ENCODE assay signal across 9 cellular contexts in genomic region chr1:224433041-224433670, GRCh38. TPM values are rescaled to one million over a fixed set of nuclear protein-coding genes. Genes with fewer than 3 reads are reported as not detected.
A peak's percentile ranks its signal among the peaks of the same experiment; 100 is the strongest.
DNase-seq lines count a peak whose midpoint lies in the region; ATAC-seq, FAIRE-seq and TF ChIP-seq lines count a peak whose summit lies in the region.
"Had no signal": no experiment of that assay in that cellular context is flagged by ENCODE, and none has a peak within 500 bp of the region (broad histone marks: within the 10 kb centered on the region; RNA-seq: fewer than 3 reads in every experiment).

No MANE protein-coding gene starts in this region.

- in situ Hi-C loops in HepG2 (cut with HindIII; ENCODE audit: extremely low pct_ligation_motif_present, low pct_unique_long_range_greater_than_20kb): no loop called here

- H3F3A ChIP-seq in SK-N-SH (replicated peaks; ENCODE audit: insufficient read depth): peaks cover 46% of the 10 kb centered on the region

- H3K9ac ChIP-seq in SK-N-SH (peak overlapping the region; percentile 81; the same call in 1 of the 2 replicates), HepG2 (ENCODE audit: insufficient read depth, low read depth, low read length) (peak overlapping the region; percentile 64)

- TF ChIP-seq RAD21 in SK-N-SH (IDR thresholded peaks at IDR 0.05; ENCODE audit: low read length) (no peak), HepG2 (CRISPR knock-in tag; IDR thresholded peaks at IDR 0.05) (no peak)

- H2AFZ ChIP-seq in SK-N-SH (ENCODE audit: low read depth): no peak overlapping the region
- no peak overlapping the region for H2AFZ ChIP-seq in HepG2 (ENCODE audit: low read length)

- TF ChIP-seq CTCF in SK-N-SH (IDR thresholded peaks at IDR 0.05): no peak
- no peak for TF ChIP-seq CTCF in HepG2 (CRISPR knock-in tag; IDR thresholded peaks at IDR 0.05)
- no peak for TF ChIP-seq CTCF in stomach (IDR thresholded peaks at IDR 0.05)

- peak; percentile 33 for DNase-seq in activated naive CD4-positive, alpha-beta T cell treated with Interleukin-2 at 50 U/mL for 16 hours
- no peak for DNase-seq in activated naive CD4-positive, alpha-beta T cell (lab: John Stamatoyannopoulos, UW)
- DNase-seq in SK-N-SH: peak; percentile 53
- DNase-seq in cerebellum (ENCODE audit: low spot score): peak; percentile 10
- DNase-seq in HepG2 (ENCODE audit: low spot score): no peak
- no peak for DNase-seq in stomach
- no peak for DNase-seq in OCI-M2 (lab: John Stamatoyannopoulos, UW; ENCODE audit: unreplicated experiment)
- no peak for DNase-seq in UCSD-AML1 (lab: John Stamatoyannopoulos, UW; ENCODE audit: unreplicated experiment)

- BruUV-seq in HepG2 (replicated peaks; lab: Mats Ljungman, UMichigan): no TSS peak

- H3K27me3 ChIP-seq in SK-N-SH (ENCODE audit: insufficient read depth) (no peaks in the 10 kb centered on the region), HepG2 (ENCODE audit: control insufficient read depth in 1 of 2, insufficient read depth in 2 of 2, low read length in 2 of 2) (no peaks in the 10 kb centered on the region; a peak in 1 of 5 replicates), stomach (no peaks in the 10 kb centered on the region)

- H3K4me1 ChIP-seq in SK-N-SH (ENCODE audit: control insufficient read depth in 1 of 2, insufficient read depth in 2 of 2, low read depth in 1 of 2, low read length in 1 of 2): peaks cover 20 to 48% of the 10 kb centered on the region in 2 experiments; a peak in 3 of 4 replicates
- H3K4me1 ChIP-seq in HepG2 (ENCODE audit: insufficient read depth, low read length): peaks cover 52% of the 10 kb centered on the region
- H3K4me1 ChIP-seq in stomach: peaks cover 35 to 72% (median 53%) of the 10 kb centered on the region in 4 donors

- peaks cover 31 to 38% of the 10 kb centered on the region in 2 experiments for H3K36me3 ChIP-seq in SK-N-SH (replicated peaks in 1 of 2; ENCODE audit: control insufficient read depth in 1 of 2, insufficient read depth in 2 of 2, low read length in 1 of 2)
- peaks cover 0 to 12% of the 10 kb centered on the region in 2 experiments; a peak in 3 of 5 replicates for H3K36me3 ChIP-seq in HepG2 (replicated peaks in 1 of 2; ENCODE audit: control insufficient read depth in 1 of 2, insufficient read depth in 2 of 2, low read length in 2 of 2)
- peaks cover 0 to 15% (median 8%) of the 10 kb centered on the region in 4 donors for H3K36me3 ChIP-seq in stomach

- intact Hi-C loops in HepG2 (cut with micrococcal nuclease; ENCODE audit: unreplicated experiment) (loop anchor here (1.0 kb wide), 1 partner anchor 24 kb away; no protein-coding TSS in a partner anchor), stomach (cut with DNase I; ENCODE audit: low total_unique reads) (no loop called here)

- H3K4me2 ChIP-seq in SK-N-SH (peak overlapping the region; percentile 76), HepG2 (ENCODE audit: low read depth, low read length) (peak overlapping the region; percentile 82)

- TF ChIP-seq EP300 in SK-N-SH (IDR thresholded peaks at IDR 0.05; ENCODE audit: borderline replicate concordance in 1 of 2, low read depth in 1 of 2, low read length in 1 of 2): no peak
- no peak for TF ChIP-seq EP300 in HepG2 (IDR thresholded peaks at IDR 0.05; ENCODE audit: low read depth in 2 of 2, low read length in 2 of 2)
- no peak for TF ChIP-seq EP300 in HepG2 (CRISPR knock-in tag; IDR thresholded peaks at IDR 0.05; ENCODE audit: borderline replicate concordance)
- no peak for TF ChIP-seq EP300 in stomach (IDR thresholded peaks at IDR 0.05)

- no peaks in the 10 kb centered on the region for H3K9me2 ChIP-seq in SK-N-SH

- TF ChIP-seq POLR2A in HepG2 (IDR thresholded peaks at IDR 0.05; ENCODE audit: insufficient read depth in 1 of 2, low read depth in 2 of 2, low read length in 2 of 2) (no peak), stomach (IDR thresholded peaks at IDR 0.05) (no peak)

- H3K9me3 ChIP-seq in SK-N-SH (no peaks in the 10 kb centered on the region), HepG2 (ENCODE audit: low read length) (no peaks in the 10 kb centered on the region), stomach (no peaks in the 10 kb centered on the region)

- CTCF ChIA-PET in SK-N-SH (lab: Yijun Ruan, JAX) (interaction anchor here (0.6 to 3.9 kb wide), 3 partner anchors 25 to 1508 kb away, joined by 3 to 11 read pairs (median 4); no protein-coding TSS in a partner anchor), HepG2 (lab: Yijun Ruan, JAX; ENCODE audit: low intra/inter-chr PET ratio, low total read pairs) (no interaction called here)

- WGBS in SK-N-SH (ENCODE audit: low lambda C conversion rate): under 1% methylated on average over 19 of the region's 19 CpGs
- WGBS in HepG2 (ENCODE audit: low lambda C conversion rate): 6% methylated on average over 19 of the region's 19 CpGs
- WGBS in stomach, 5 donors: 0 to 2% (median 1%) methylated on average over 19 of the region's 19 CpGs

- peaks cover 83% of the 10 kb centered on the region for H3K79me2 ChIP-seq in SK-N-SH (ENCODE audit: insufficient read depth)
- H3K79me2 ChIP-seq in HepG2 (ENCODE audit: insufficient read depth, low read length): peaks cover 58% of the 10 kb centered on the region

- ATAC-seq in HepG2: peak; percentile 4; the same call in 1 of the 3 replicates

- H3K27ac ChIP-seq in SK-N-SH (ENCODE audit: low read depth in 2 of 2, low read length in 1 of 2): peak overlapping the region; percentile 81 to 85
- H3K27ac ChIP-seq in HepG2 (ENCODE audit: extremely low read length, insufficient read depth, low read length): peak overlapping the region; percentile 59
- peak overlapping the region; percentile 93 to 97 (median 97) for H3K27ac ChIP-seq in stomach

- POLR2A ChIA-PET in SK-N-SH (lab: Yijun Ruan, JAX): no interaction called here
- POLR2A ChIA-PET in HepG2 (lab: Yijun Ruan, JAX): interaction anchor here (1.0 kb wide), 1 partner anchor 24 kb away, joined by 4 read pairs; no protein-coding TSS in a partner anchor

- no peak for FAIRE-seq in HepG2 (lab: Jason Lieb, UNC)
- FAIRE-seq: islet of Langerhans had no signal

- H4K20me1 ChIP-seq in SK-N-SH (ENCODE audit: insufficient read depth): peaks cover 32% of the 10 kb centered on the region
- H4K20me1 ChIP-seq in HepG2 (ENCODE audit: insufficient read depth, low read length): peaks cover 25% of the 10 kb centered on the region

- H3K4me3 ChIP-seq in SK-N-SH (ENCODE audit: low read depth in 2 of 2, low read length in 1 of 2) (peak overlapping the region; percentile 67 to 99), HepG2 (replicated peaks in 1 of 3; ENCODE audit: insufficient read depth in 1 of 3, low read depth in 2 of 3, low read length in 3 of 3) (peak overlapping the region; percentile 89 to 95 (median 90)), stomach (peak overlapping the region; percentile 88 to 97 (median 92))

TF ChIP-seq in SK-N-SH, 30 proteins besides CTCF, POLR2A, EP300 and RAD21:
- TF ChIP-seq SMC3 (IDR thresholded peaks at IDR 0.05; ENCODE audit: low read depth, low read length): no peak
- TF ChIP-seq SIN3A (IDR thresholded peaks at IDR 0.05; ENCODE audit: borderline replicate concordance, low read depth, low read length): 0 out of 2 replicates have a peak, but pooled peaks have one; percentile 38

TF ChIP-seq in HepG2, 621 proteins besides CTCF, POLR2A, EP300 and RAD21 (continues in another document):
- TF ChIP-seq ZNF276 (CRISPR knock-in tag; IDR thresholded peaks at IDR 0.05; ENCODE audit: low read depth) (no peak), ASH2L (IDR thresholded peaks at IDR 0.05; ENCODE audit: insufficient read length, low read depth, low read length) (peak; percentile 21), SAP130 (CRISPR knock-in tag; IDR thresholded peaks at IDR 0.05; ENCODE audit: low read depth) (peak; percentile 6)

RNA-seq across cellular contexts. Expression of gene WDR26, which starts 1.4 kb away (rescaled TPM):
- polyA plus RNA-seq in SK-N-SH (2012; rRNA removed): 21.2 and 21.9 TPM in 2 replicates
- polyA plus RNA-seq in SK-N-SH (2012; cell fraction: cytosol; rRNA removed): 45.6 and 46.1 TPM in 2 replicates
- 21.5 and 50.0 TPM in 2 replicates for polyA plus RNA-seq in SK-N-SH (2012; cell fraction: nucleus; rRNA removed)
- 91.6 TPM for total RNA-seq in cerebellum
- 13.2 and 24.6 TPM in 2 replicates for total RNA-seq in HepG2 (2016; rRNA removed; fragmentation: Illumina TruSeq; extraction: Trizol)
- 2.7 and 3.3 TPM in 2 replicates for total RNA-seq in HepG2 (2016; cell fraction: cytosol; rRNA removed; fragmentation: Illumina TruSeq; extraction: Trizol; ENCODE audit: low read depth)
- total RNA-seq in HepG2 (2016; cell fraction: insoluble cytoplasmic fraction; rRNA removed; fragmentation: Illumina TruSeq; extraction: Trizol): 13.3 and 24.2 TPM in 2 replicates
- 12.5 and 15.1 TPM in 2 replicates for total RNA-seq in HepG2 (2016; cell fraction: membrane; rRNA removed; fragmentation: Illumina TruSeq; extraction: Trizol)
- total RNA-seq in HepG2 (2016; cell fraction: nucleus; rRNA removed; fragmentation: Illumina TruSeq; extraction: Trizol): 32.3 and 36.8 TPM in 2 replicates
- polyA plus RNA-seq in HepG2 (2011; rRNA removed): 23.3 and 23.7 TPM in 2 replicates
- polyA plus RNA-seq in HepG2 (2011; cell fraction: cytosol; rRNA removed): 8.6 and 13.7 TPM in 2 replicates
- polyA plus RNA-seq in HepG2 (2011; cell fraction: nucleus; rRNA removed): 39.3 and 44.1 TPM in 2 replicates
- 39.2 and 40.9 TPM in 2 replicates for polyA plus RNA-seq in HepG2 (2012)
- 1.7 and 1.9 TPM in 2 replicates for polyA plus RNA-seq in HepG2 (2016; cell fraction: cytosol; fragmentation: Illumina TruSeq; extraction: Trizol; ENCODE audit: low read depth)
- 30.4 and 32.4 TPM in 2 replicates for polyA plus RNA-seq in HepG2 (2016; cell fraction: insoluble cytoplasmic fraction; fragmentation: Illumina TruSeq; extraction: Trizol; ENCODE audit: low read depth)
- 7.1 and 8.8 TPM in 2 replicates for polyA plus RNA-seq in HepG2 (2016; cell fraction: membrane; fragmentation: Illumina TruSeq; extraction: Trizol; ENCODE audit: low read depth)
- polyA plus RNA-seq in HepG2 (2016; cell fraction: nucleus; fragmentation: Illumina TruSeq; extraction: Trizol; ENCODE audit: insufficient read depth, low read depth): 48.4 and 49.1 TPM in 2 replicates
- 29.3 and 32.7 TPM in 2 replicates for polyA minus RNA-seq in HepG2 (2011; rRNA and poly(A)+ RNA removed; ENCODE audit: low replicate concordance)
- 44.8 and 53.5 TPM in 2 replicates for polyA minus RNA-seq in HepG2 (2011; cell fraction: cytosol; rRNA and poly(A)+ RNA removed)
- polyA minus RNA-seq in HepG2 (2011; cell fraction: nucleus; rRNA and poly(A)+ RNA removed): 117 and 134 TPM in 2 replicates
- total RNA-seq in stomach: 100 to 1,000 TPM in 2 of 5 donors, 10 to 100 TPM in 3; 20.4 to 154 (median 92.4) TPM
- 10 to 100 TPM; 17.0 to 26.3 (median 24.6) TPM for polyA plus RNA-seq in stomach

Comparison
In these comparisons a context has a peak if more than half of its experiments do, and no peak if none do; other contexts are left out.
1. DNase-seq: peak in activated naive CD4-positive, alpha-beta T cell treated with Interleukin-2 at 50 U/mL for 16 hours (single experiment), SK-N-SH (single experiment) and cerebellum (single experiment); none in activated naive CD4-positive, alpha-beta T cell (0 of 4), HepG2 (single experiment), stomach (single experiment), OCI-M2 (single experiment) and UCSD-AML1 (single experiment).
2. Peak in every context shown above with its lines, with median percentiles within 50 percentile points of each other: H3K27ac ChIP-seq and H3K4me3 ChIP-seq.